In genomic region chr1:200336111-200336845, GRCh38 we compare ENCODE assay signal across 1 cellular context.
A peak's percentile ranks its signal among the peaks of the same experiment; 100 is the strongest.
TF ChIP-seq lines count a peak whose summit lies in the region.

No MANE protein-coding gene starts in this region.

TF ChIP-seq in HEK293, 187 proteins besides CTCF, POLR2A, EP300 and RAD21 (continued from another document):
- TF ChIP-seq, protein P1, sequence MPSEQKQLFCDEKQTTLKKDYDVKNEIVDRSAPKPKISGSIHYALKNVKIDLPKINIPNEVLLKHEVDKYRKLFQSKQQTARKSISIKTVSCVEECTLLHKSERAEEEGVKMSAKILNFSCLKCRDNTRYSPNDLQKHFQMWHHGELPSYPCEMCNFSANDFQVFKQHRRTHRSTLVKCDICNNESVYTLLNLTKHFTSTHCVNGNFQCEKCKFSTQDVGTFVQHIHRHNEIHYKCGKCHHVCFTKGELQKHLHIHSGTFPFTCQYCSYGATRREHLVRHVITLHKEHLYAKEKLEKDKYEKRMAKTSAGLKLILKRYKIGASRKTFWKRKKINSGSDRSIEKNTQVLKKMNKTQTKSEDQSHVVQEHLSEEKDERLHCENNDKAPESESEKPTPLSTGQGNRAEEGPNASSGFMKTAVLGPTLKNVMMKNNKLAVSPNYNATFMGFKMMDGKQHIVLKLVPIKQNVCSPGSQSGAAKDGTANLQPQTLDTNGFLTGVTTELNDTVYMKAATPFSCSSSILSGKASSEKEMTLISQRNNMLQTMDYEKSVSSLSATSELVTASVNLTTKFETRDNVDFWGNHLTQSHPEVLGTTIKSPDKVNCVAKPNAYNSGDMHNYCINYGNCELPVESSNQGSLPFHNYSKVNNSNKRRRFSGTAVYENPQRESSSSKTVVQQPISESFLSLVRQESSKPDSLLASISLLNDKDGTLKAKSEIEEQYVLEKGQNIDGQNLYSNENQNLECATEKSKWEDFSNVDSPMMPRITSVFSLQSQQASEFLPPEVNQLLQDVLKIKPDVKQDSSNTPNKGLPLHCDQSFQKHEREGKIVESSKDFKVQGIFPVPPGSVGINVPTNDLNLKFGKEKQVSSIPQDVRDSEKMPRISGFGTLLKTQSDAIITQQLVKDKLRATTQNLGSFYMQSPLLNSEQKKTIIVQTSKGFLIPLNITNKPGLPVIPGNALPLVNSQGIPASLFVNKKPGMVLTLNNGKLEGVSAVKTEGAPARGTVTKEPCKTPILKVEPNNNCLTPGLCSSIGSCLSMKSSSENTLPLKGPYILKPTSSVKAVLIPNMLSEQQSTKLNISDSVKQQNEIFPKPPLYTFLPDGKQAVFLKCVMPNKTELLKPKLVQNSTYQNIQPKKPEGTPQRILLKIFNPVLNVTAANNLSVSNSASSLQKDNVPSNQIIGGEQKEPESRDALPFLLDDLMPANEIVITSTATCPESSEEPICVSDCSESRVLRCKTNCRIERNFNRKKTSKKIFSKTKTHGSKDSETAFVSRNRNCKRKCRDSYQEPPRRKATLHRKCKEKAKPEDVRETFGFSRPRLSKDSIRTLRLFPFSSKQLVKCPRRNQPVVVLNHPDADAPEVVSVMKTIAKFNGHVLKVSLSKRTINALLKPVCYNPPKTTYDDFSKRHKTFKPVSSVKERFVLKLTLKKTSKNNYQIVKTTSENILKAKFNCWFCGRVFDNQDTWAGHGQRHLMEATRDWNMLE (tag by site-specific recombination; conservative IDR thresholded peaks at IDR 0.05; ENCODE audit: low read depth), result 0 out of 2 replicates have a peak, but pooled peaks have one; percentile 28
- TF ChIP-seq ZNF169 (tag by site-specific recombination; IDR thresholded peaks at IDR 0.05) (no peak), ZBTB8A (tag by site-specific recombination; IDR thresholded peaks at IDR 0.05) (no peak)
